Comparison of ENCODE assay signal across 18 cellular contexts in the genomic region with DNA sequence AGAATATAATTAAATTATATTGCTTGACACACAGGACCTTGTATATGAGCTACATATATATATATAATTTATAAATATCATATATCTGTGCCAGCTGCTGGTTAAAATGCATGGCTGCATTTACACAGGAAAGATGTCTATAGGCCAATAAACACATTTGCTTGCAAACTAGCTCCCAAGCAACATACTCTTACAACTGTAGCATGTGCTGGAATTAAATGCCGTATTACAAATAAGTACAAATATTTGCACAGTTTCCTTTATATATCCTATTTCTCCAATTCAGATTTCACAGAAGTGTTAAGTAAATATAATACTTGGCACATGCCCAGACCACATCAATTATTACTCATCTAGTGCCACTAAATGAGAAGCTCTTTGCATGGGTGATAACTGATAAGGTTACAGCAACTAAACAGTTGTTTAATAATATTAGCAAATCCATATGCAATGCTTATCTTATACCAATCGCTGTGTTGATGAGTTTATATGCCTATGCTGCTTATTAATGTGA.
DNase-seq lines count a peak whose midpoint lies in the region; ATAC-seq and TF ChIP-seq lines count a peak whose summit lies in the region.
"Had no signal": no experiment of that assay in that cellular context is flagged by ENCODE, and none has a peak within 500 bp of the region (broad histone marks: within the 10 kb centered on the region; RNA-seq: fewer than 3 reads in every experiment).

No MANE protein-coding gene starts in this region.

- peak; percentile 19 for DNase-seq in COR-L47 (lab: John Stamatoyannopoulos, UW)
- DNase-seq in DMS53 treated with DMSO at 0.1 percent for 48 hours (lab: John Stamatoyannopoulos, UW; ENCODE audit: unreplicated experiment): peak; percentile 98
- DNase-seq in NCI-H2029 treated with DMSO at 0.1 percent for 48 hours (lab: John Stamatoyannopoulos, UW): peak; percentile 20
- peak; percentile 26 for DNase-seq in NCI-H748 treated with DMSO at 0.1 percent for 48 hours (lab: John Stamatoyannopoulos, UW)
- no peak for DNase-seq in CD14-positive monocyte (ENCODE audit: low spot score)
- DNase-seq in HCEC 1CT: no peak
- no peak for DNase-seq in foreskin fibroblast
- DNase-seq: CD8-positive, alpha-beta memory T cell; GDM1; H9; IMR-90; NCI-H187; NCI-H2227 treated with DMSO at 0.1 percent for 48 hours; NCI-H526 treated with DMSO at 0.1 percent for 48 hours; RPMI8226; SIG-M5 had no signal

- no peaks in the 10 kb centered on the region for H3K36me3 Mint-ChIP-seq in CD14-positive monocyte
- H3K36me3 Mint-ChIP-seq: CD8-positive, alpha-beta memory T cell had no signal

- H3K4me3 ChIP-seq in foreskin fibroblast (ENCODE audit: low read depth in 1 of 2, low read length in 2 of 2): no peak overlapping the region
- H3K4me3 ChIP-seq: BLaER1 treated with 17β-estradiol and CSF1 and Interleukin-3, amounts not matched to agents 10 nM and 100 nM had no signal

- H3K27me3 Mint-ChIP-seq in CD14-positive monocyte (ENCODE audit: low read depth in 3 of 3): no peaks in the 10 kb centered on the region

- H3K9me3 Mint-ChIP-seq in CD14-positive monocyte: peaks cover 0 to 3% (median 0%) of the 10 kb centered on the region in 7 donors
- H3K9me3 Mint-ChIP-seq: H9 had no signal

- TF ChIP-seq CTCF in CD14-positive monocyte (IDR thresholded peaks at IDR 0.05): no peak
- TF ChIP-seq CTCF in foreskin fibroblast (IDR thresholded peaks at IDR 0.05; ENCODE audit: low read depth, low read length): no peak

- no peak for ATAC-seq in HG02588 (IDR thresholded peaks at IDR 0.05; ENCODE audit: unreplicated experiment)

- H3K4me1 Mint-ChIP-seq in CD14-positive monocyte: no peaks in the 10 kb centered on the region
- H3K4me1 Mint-ChIP-seq: CD8-positive, alpha-beta memory T cell; H9 had no signal

- no peak overlapping the region for H3K27ac Mint-ChIP-seq in CD14-positive monocyte
- H3K27ac Mint-ChIP-seq: CD8-positive, alpha-beta memory T cell; H9 had no signal

- no peak overlapping the region for H3K4me3 Mint-ChIP-seq in CD14-positive monocyte
- H3K4me3 Mint-ChIP-seq: CD8-positive, alpha-beta memory T cell; H9 had no signal

- intact Hi-C loops in CD14-positive monocyte (cut with micrococcal nuclease): no loop called here

Comparison
In these comparisons a context has a peak if more than half of its experiments do, and no peak if none do; other contexts are left out.
1. DNase-seq: peak in COR-L47 (single experiment), DMS53 treated with DMSO at 0.1 percent for 48 hours (single experiment), NCI-H2029 treated with DMSO at 0.1 percent for 48 hours (single experiment) and NCI-H748 treated with DMSO at 0.1 percent for 48 hours (single experiment); none in CD14-positive monocyte (single experiment), HCEC 1CT (single experiment) and foreskin fibroblast (0 of 2).